In genomic region chr4:158833602-158834001, GRCh38 we compare ENCODE assay signal across 17 cellular contexts.
DNase-seq lines count a peak whose midpoint lies in the region; ATAC-seq, FAIRE-seq and TF ChIP-seq lines count a peak whose summit lies in the region.
"Had no signal": no experiment of that assay in that cellular context is flagged by ENCODE, and none has a peak within 500 bp of the region (broad histone marks: within the 10 kb centered on the region; RNA-seq: fewer than 3 reads in every experiment).

No MANE protein-coding gene starts in this region.

- peaks cover 3% of the 10 kb centered on the region for H3K9me3 Mint-ChIP-seq in progenitor cell of endocrine pancreas (ENCODE audit: low read depth)
- H3K9me3 Mint-ChIP-seq: H9 had no signal

- H3K27me3 ChIP-seq in cardiac muscle cell = no peaks in the 10 kb centered on the region
- H3K27me3 ChIP-seq in RWPE2 (ENCODE audit: insufficient read depth, poor library complexity, severe bottlenecking) = no peaks in the 10 kb centered on the region
- no peaks in the 10 kb centered on the region for H3K27me3 ChIP-seq in keratinocyte (ENCODE audit: control insufficient read depth, extremely low read depth, insufficient read depth, low read length)
- H3K27me3 ChIP-seq: BE2C had no signal

- peaks cover 42% of the 10 kb centered on the region for H3K4me1 Mint-ChIP-seq in progenitor cell of endocrine pancreas (ENCODE audit: low read depth)
- H3K4me1 Mint-ChIP-seq: CD4-positive, alpha-beta memory T cell had no signal

- peaks cover 18% of the 10 kb centered on the region for H3K36me3 ChIP-seq in cardiac muscle cell
- peaks cover 13% of the 10 kb centered on the region; the same call in 1 of the 2 replicates for H3K36me3 ChIP-seq in RWPE2 (ENCODE audit: low read depth)
- H3K36me3 ChIP-seq in keratinocyte (ENCODE audit: control insufficient read depth in 2 of 2, extremely low read depth in 1 of 2, insufficient read depth in 2 of 2, low read length in 2 of 2) = peaks cover 4 to 5% of the 10 kb centered on the region in 2 experiments

- H3K4me1 ChIP-seq in cardiac muscle cell (ENCODE audit: low read depth) (peaks cover 23% of the 10 kb centered on the region), RWPE2 (ENCODE audit: insufficient read depth, poor library complexity, severe bottlenecking) (peaks cover 15% of the 10 kb centered on the region), keratinocyte (ENCODE audit: control insufficient read depth, extremely low read depth, insufficient read depth, low read length) (peaks cover 21% of the 10 kb centered on the region)
- H3K4me1 ChIP-seq: A549, BE2C had no signal

- H3K9me3 ChIP-seq in cardiac muscle cell (ENCODE audit: low read depth) (no peaks in the 10 kb centered on the region), RWPE2 (ENCODE audit: severe bottlenecking) (no peaks in the 10 kb centered on the region), keratinocyte (ENCODE audit: control insufficient read depth, low read depth, low read length) (no peaks in the 10 kb centered on the region)
- H3K9me3 ChIP-seq: A549, BE2C had no signal

- H3K27ac ChIP-seq in cardiac muscle cell (peak overlapping the region; percentile 25), RWPE2 (ENCODE audit: poor library complexity, severe bottlenecking) (peak overlapping the region; percentile 44), keratinocyte (ENCODE audit: control insufficient read depth, insufficient read depth, low read length) (peak overlapping the region; percentile 86)
- H3K27ac ChIP-seq: A549, C4-2B had no signal

- H3K4me3 ChIP-seq in cardiac muscle cell = no peak overlapping the region
- no peak overlapping the region for H3K4me3 ChIP-seq in RWPE2 (ENCODE audit: severe bottlenecking)
- H3K4me3 ChIP-seq in keratinocyte (ENCODE audit: control insufficient read depth in 2 of 3, extremely low read depth in 1 of 3, insufficient read depth in 2 of 3, low read depth in 1 of 3, low read length in 3 of 3) = peak overlapping the region in 1 of 3 experiments; percentile 25
- H3K4me3 ChIP-seq: A549, GM12878 had no signal

- dilution Hi-C loops in keratinocyte (cut with MboI; ENCODE audit: extremely low pct_ligation_motif_present, low sequenced_read_pairs) = no loop called here

- ATAC-seq in left cardiac atrium (no peak), RWPE2 (ENCODE audit: low read depth) (no peak)
- ATAC-seq: A549, GM12878 had no signal

- H3K4me2 ChIP-seq in keratinocyte (ENCODE audit: control insufficient read depth, extremely low read depth, insufficient read depth, low read depth, low read length) = peak overlapping the region; percentile 89
- H3K4me2 ChIP-seq: A549 had no signal

- H3K79me2 ChIP-seq in keratinocyte (ENCODE audit: control insufficient read depth, insufficient read depth, low read length) = no peaks in the 10 kb centered on the region

- no peak overlapping the region for H3K4me3 Mint-ChIP-seq in progenitor cell of endocrine pancreas (ENCODE audit: low read depth)
- H3K4me3 Mint-ChIP-seq: CD4-positive, alpha-beta memory T cell; H9 had no signal

- H4K20me1 ChIP-seq in keratinocyte (ENCODE audit: control insufficient read depth, extremely low read depth, insufficient read depth, low read length) = no peaks in the 10 kb centered on the region

- no peak for FAIRE-seq in keratinocyte (lab: Jason Lieb, UNC)
- FAIRE-seq: A549, GM12878, GM18507, HTR-8/SVneo had no signal

- H2AFZ ChIP-seq in keratinocyte (ENCODE audit: control insufficient read depth, low read length) = peak overlapping the region; percentile 44

- intact Hi-C loops in left cardiac atrium (cut with DNase I) = no loop called here

- H3K27me3 Mint-ChIP-seq in progenitor cell of endocrine pancreas = no peaks in the 10 kb centered on the region
- H3K27me3 Mint-ChIP-seq: CD4-positive, alpha-beta memory T cell had no signal

- no peak for TF ChIP-seq CTCF in cardiac muscle cell (IDR thresholded peaks at IDR 0.05; ENCODE audit: low read depth, low read length)
- no peak for TF ChIP-seq CTCF in RWPE2 (IDR thresholded peaks at IDR 0.05; ENCODE audit: poor library complexity, severe bottlenecking)
- TF ChIP-seq CTCF in keratinocyte (optimal IDR thresholded peaks at IDR 0.05 in 1 of 3, IDR thresholded peaks at IDR 0.05 in 1 of 3, conservative IDR thresholded peaks at IDR 0.05 in 1 of 3; ENCODE audit: extremely low read depth in 1 of 3, insufficient read depth in 2 of 3, low read length in 3 of 3) = no peak
- no peak for TF ChIP-seq CTCF in progenitor cell of endocrine pancreas (IDR thresholded peaks at IDR 0.05; ENCODE audit: unreplicated experiment)

- H3K9me1 ChIP-seq in keratinocyte (ENCODE audit: control insufficient read depth, extremely low read depth, insufficient read depth, low read length) = no peaks in the 10 kb centered on the region

- no peak for DNase-seq in cardiac muscle cell (ENCODE audit: low read depth in 1 of 2, low spot score in 1 of 2)
- DNase-seq in left cardiac atrium = no peak
- no peak for DNase-seq in RWPE2 (ENCODE audit: low spot score)
- no peak for DNase-seq in keratinocyte (ENCODE audit: low read depth, low spot score)
- no peak for DNase-seq in progenitor cell of endocrine pancreas (ENCODE audit: low spot score, unreplicated experiment)
- no peak for DNase-seq in stimulated activated CD8-positive, alpha-beta memory T cell treated with anti-CD3 and anti-CD28 coated beads, Interleukin-4, amount 100 ng/mL, for 48 hours
- DNase-seq in SK-N-DZ (ENCODE audit: low spot score) = no peak
- DNase-seq: BE2C; CD4-positive, alpha-beta memory T cell; DMS79; GOT3; H9 had no signal

- no peak overlapping the region for H3K9ac ChIP-seq in keratinocyte (ENCODE audit: control insufficient read depth, extremely low read depth, insufficient read depth, low read length)

- H3K36me3 Mint-ChIP-seq in progenitor cell of endocrine pancreas (ENCODE audit: insufficient read depth) = peaks cover 29% of the 10 kb centered on the region

- H3K27ac Mint-ChIP-seq in progenitor cell of endocrine pancreas = peak overlapping the region; percentile 27

Comparison
In these comparisons a context has a peak if more than half of its experiments do, and no peak if none do; other contexts are left out.
1. H3K27ac ChIP-seq: peak in every context shown above with its lines; median percentile 86 in keratinocyte; 44 in RWPE2; 25 in cardiac muscle cell.